12 cellular contexts compared by ENCODE assay signal in the genomic region with DNA sequence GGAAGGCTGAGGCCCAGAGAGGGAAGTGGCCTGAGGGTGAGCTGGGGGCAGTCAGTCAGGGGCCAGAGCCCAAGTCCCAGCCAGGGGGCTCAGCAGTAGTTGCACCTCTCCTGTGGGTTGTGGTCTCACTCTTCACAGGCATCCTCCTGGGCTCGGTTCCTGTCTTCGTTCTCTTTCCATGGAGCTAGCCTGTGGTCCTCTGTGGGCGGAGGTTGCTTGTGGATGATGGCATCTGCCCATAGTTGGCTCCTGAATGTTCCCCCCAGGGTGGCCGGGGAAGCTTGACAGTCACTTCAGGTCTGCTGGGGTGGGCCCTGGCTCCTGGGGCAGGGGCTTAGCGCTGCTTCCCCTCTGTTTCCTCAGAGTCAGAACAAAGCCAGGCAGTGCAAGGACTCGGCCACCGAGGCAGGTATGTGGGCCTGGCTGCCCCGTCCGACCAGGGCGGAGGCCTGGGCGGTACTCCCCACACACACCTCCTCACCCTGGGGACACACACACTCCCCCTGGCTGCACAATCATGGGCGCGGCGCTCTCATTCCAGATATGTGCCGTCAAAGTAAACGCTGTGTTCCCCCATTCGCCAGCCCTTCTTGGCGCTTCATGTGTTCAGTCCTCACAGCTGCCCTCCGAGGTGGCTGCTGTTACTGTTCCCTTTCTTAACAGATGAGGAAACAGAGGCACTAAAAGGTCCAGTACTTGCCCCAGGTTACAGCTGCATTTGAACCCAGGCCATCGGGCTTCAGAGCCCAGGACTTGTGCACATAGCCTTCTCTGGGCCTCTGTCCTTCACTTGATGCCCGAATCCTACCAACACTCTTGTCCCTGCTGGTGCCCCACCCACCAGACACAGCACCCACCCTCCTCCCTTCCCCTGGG. TPM values are rescaled to one million over a fixed set of nuclear protein-coding genes. Genes with fewer than 3 reads are reported as not detected.
DNase-seq lines count a peak whose midpoint lies in the region; ATAC-seq, FAIRE-seq and TF ChIP-seq lines count a peak whose summit lies in the region.
"Had no signal": no experiment of that assay in that cellular context is flagged by ENCODE, and none has a peak within 500 bp of the region (broad histone marks: within the 10 kb centered on the region; RNA-seq: fewer than 3 reads in every experiment).

No MANE protein-coding gene starts in this region.

- no peak for FAIRE-seq in GM12892 (lab: Jason Lieb, UNC)
- FAIRE-seq in GM12891 (lab: Jason Lieb, UNC): no peak

- intact Hi-C loops in posterior vena cava (cut with DNase I): loop anchor here (5.0 to 10.0 kb wide), 3 partner anchors 75 to 972 kb away; a partner anchor contains a TSS

- H3K9ac ChIP-seq in endodermal cell (ENCODE audit: extremely low read depth, low read length, poor library complexity, severe bottlenecking): no peak overlapping the region

- H3K27me3 ChIP-seq in RWPE2 (ENCODE audit: insufficient read depth, poor library complexity, severe bottlenecking) (no peaks in the 10 kb centered on the region), endodermal cell (ENCODE audit: control insufficient read depth, insufficient read depth, low read length, poor library complexity, severe bottlenecking) (no peaks in the 10 kb centered on the region)
- H3K27me3 ChIP-seq: SJSA1 had no signal

- peaks cover 14% of the 10 kb centered on the region for H3K27me3 Mint-ChIP-seq in endodermal cell (ENCODE audit: insufficient read depth)
- H3K27me3 Mint-ChIP-seq: stimulated activated memory B cell treated with anti-CD40 and anti-IgM and Interleukin-4, amounts not matched to agents 10 μg/mL and 1 μg/mL and 100 μg/mL, for 72 hours had no signal

- no peaks in the 10 kb centered on the region for H3K4me1 ChIP-seq in RWPE2 (ENCODE audit: insufficient read depth, poor library complexity, severe bottlenecking)
- peaks cover 7% of the 10 kb centered on the region for H3K4me1 ChIP-seq in endodermal cell (ENCODE audit: control insufficient read depth, insufficient read depth, low read length)

- H3K9me3 ChIP-seq in RWPE2 (ENCODE audit: severe bottlenecking) (no peaks in the 10 kb centered on the region), endodermal cell (ENCODE audit: control insufficient read depth, low read length) (no peaks in the 10 kb centered on the region)
- H3K9me3 ChIP-seq: SJSA1 had no signal

- H3K4me1 Mint-ChIP-seq in endodermal cell: peaks cover 7% of the 10 kb centered on the region

- 88% methylated on average over 16 to 21 of the region's 21 CpGs for WGBS in endodermal cell (ENCODE audit: insufficient coverage in 1 of 2, insufficient read length in 1 of 2), 2 experiments

- no peak overlapping the region for H3K4me3 ChIP-seq in RWPE2 (ENCODE audit: severe bottlenecking)
- no peak overlapping the region for H3K4me3 ChIP-seq in endodermal cell (ENCODE audit: low read length)
- H3K4me3 ChIP-seq: SJSA1 had no signal

- peak; percentile 13 for DNase-seq in GM12892 (ENCODE audit: insufficient read length)
- DNase-seq in RWPE2 (ENCODE audit: low spot score): peak; percentile 72
- DNase-seq in endodermal cell: peak; percentile 47
- DNase-seq in posterior vena cava (ENCODE audit: low spot score): peak; percentile 68
- DNase-seq in GM12891 (ENCODE audit: insufficient read length, low spot score): no peak
- DNase-seq: hypothalamus, NCI-H510A treated with DMSO at 0.1 percent for 48 hours had no signal

- no peak overlapping the region for H3K27ac Mint-ChIP-seq in endodermal cell

- H3K9me3 Mint-ChIP-seq in endodermal cell: no peaks in the 10 kb centered on the region
- H3K9me3 Mint-ChIP-seq: stimulated activated memory B cell treated with anti-CD40 and anti-IgM and Interleukin-4, amounts not matched to agents 10 μg/mL and 1 μg/mL and 100 μg/mL, for 72 hours had no signal

- TF ChIP-seq POLR2A in GM12892 (IDR thresholded peaks at IDR 0.05; ENCODE audit: low read depth, low read length) (no peak), GM12891 (IDR thresholded peaks at IDR 0.05; ENCODE audit: low read depth, low read length) (no peak)

- ATAC-seq in RWPE2 (ENCODE audit: low read depth) (no peak), HG02938 (IDR thresholded peaks at IDR 0.05; ENCODE audit: unreplicated experiment) (no peak), HG03457 (IDR thresholded peaks at IDR 0.05; ENCODE audit: unreplicated experiment) (no peak)
- ATAC-seq: stimulated activated memory B cell treated with anti-CD40 and anti-IgM and Interleukin-4, amounts not matched to agents 10 μg/mL and 1 μg/mL and 100 μg/mL, for 72 hours had no signal

- H3K36me3 Mint-ChIP-seq in endodermal cell (ENCODE audit: low read depth): no peaks in the 10 kb centered on the region
- H3K36me3 Mint-ChIP-seq: stimulated activated memory B cell treated with anti-CD40 and anti-IgM and Interleukin-4, amounts not matched to agents 10 μg/mL and 1 μg/mL and 100 μg/mL, for 72 hours had no signal

- H3K36me3 ChIP-seq in RWPE2 (ENCODE audit: low read depth) (no peaks in the 10 kb centered on the region), endodermal cell (ENCODE audit: control insufficient read depth, insufficient read depth, low read length) (no peaks in the 10 kb centered on the region)
- H3K36me3 ChIP-seq: SJSA1 had no signal

- no peak for TF ChIP-seq CTCF in RWPE2 (IDR thresholded peaks at IDR 0.05; ENCODE audit: poor library complexity, severe bottlenecking)
- no peak for TF ChIP-seq CTCF in endodermal cell (conservative IDR thresholded peaks at IDR 0.05)

- H3K4me3 Mint-ChIP-seq in endodermal cell: no peak overlapping the region
- H3K4me3 Mint-ChIP-seq: stimulated activated memory B cell treated with anti-CD40 and anti-IgM and Interleukin-4, amounts not matched to agents 10 μg/mL and 1 μg/mL and 100 μg/mL, for 72 hours had no signal

- H3K27ac ChIP-seq in RWPE2 (ENCODE audit: poor library complexity, severe bottlenecking): no peak overlapping the region
- no peak overlapping the region for H3K27ac ChIP-seq in endodermal cell (ENCODE audit: low read depth, low read length)
- H3K27ac ChIP-seq: HL-60, SJSA1 had no signal

TF ChIP-seq in GM12891, 5 proteins besides CTCF, POLR2A, EP300 and RAD21:
- TF ChIP-seq POU2F2 (IDR thresholded peaks at IDR 0.05; ENCODE audit: low read depth, low read length) (no peak), PAX5 (IDR thresholded peaks at IDR 0.05; ENCODE audit: insufficient read depth, low read length, severe bottlenecking) (no peak), SPI1 (IDR thresholded peaks at IDR 0.05; ENCODE audit: low read depth, low read length) (no peak), TAF1 (IDR thresholded peaks at IDR 0.05; ENCODE audit: low read depth, low read length) (no peak), POLR2AphosphoS5 (IDR thresholded peaks at IDR 0.05; ENCODE audit: low read depth, low read length) (no peak)

RNA-seq across cellular contexts. Expression of a gene that starts 34.5 kb away (rescaled TPM):
- 6.4 TPM for polyA plus RNA-seq in GM12892 (2012; ENCODE audit: missing spikeins)
- total RNA-seq in endodermal cell: 1 to 10 TPM in 1 of 2 donors, under 1 TPM in 1; 0.29 to 1.5 TPM
- polyA plus RNA-seq in endodermal cell (2013, experiment 1 of 2): 0.82 TPM
- 0.58 TPM for polyA plus RNA-seq in endodermal cell (2013, experiment 2 of 2)
- total RNA-seq in posterior vena cava: 10 to 100 TPM; 12.9 to 18.1 TPM
- 5.2 TPM for polyA plus RNA-seq in GM12891 (2012; ENCODE audit: low read depth, missing spikeins)
- total RNA-seq: SJSA1 had no signal

RNA-seq across cellular contexts. Expression of a gene that starts 41.5 kb away (rescaled TPM):
- polyA plus RNA-seq in GM12892 (2012; ENCODE audit: missing spikeins): 42.1 TPM
- total RNA-seq in endodermal cell: 100 to 1,000 TPM; 188 to 211 TPM
- polyA plus RNA-seq in endodermal cell (2013, experiment 1 of 2): 230 TPM
- polyA plus RNA-seq in endodermal cell (2013, experiment 2 of 2): 213 TPM
- total RNA-seq in posterior vena cava: 100 to 1,000 TPM; 111 to 128 TPM
- polyA plus RNA-seq in GM12891 (2012; ENCODE audit: low read depth, missing spikeins): 34.5 TPM

Comparison
In these comparisons a context has a peak if more than half of its experiments do, and no peak if none do; other contexts are left out.
1. RNA of a gene that starts 34.5 kb away (total RNA-seq): 12.9 to 18.1 TPM in posterior vena cava; 0.29 to 1.5 TPM in endodermal cell; every median in the first group is over 4 times any median in the second.